27 cellular contexts compared by ENCODE assay signal in genomic region chr2:48512071-48512470, GRCh38. TPM values are rescaled to one million over a fixed set of nuclear protein-coding genes. Genes with fewer than 3 reads are reported as not detected.
DNase-seq lines count a peak whose midpoint lies in the region; FAIRE-seq and TF ChIP-seq lines count a peak whose summit lies in the region.
"Had no signal": no experiment of that assay in that cellular context is flagged by ENCODE, and none has a peak within 500 bp of the region (broad histone marks: within the 10 kb centered on the region; RNA-seq: fewer than 3 reads in every experiment).

No MANE protein-coding gene starts in this region.

- intact Hi-C loops in esophagus muscularis mucosa (cut with DNase I), result no loop called here
- intact Hi-C loops in activated naive CD4-positive, alpha-beta T cell treated with anti-CD3 and anti-CD28 coated beads for 36 hours (cut with micrococcal nuclease), result no loop called here

- FAIRE-seq in D721Med (lab: Jason Lieb, UNC), result no peak
- FAIRE-seq: GM12892, H54 had no signal

- no peak overlapping the region for H3K4me3 Mint-ChIP-seq in chondrocyte (ENCODE audit: unreplicated experiment)
- H3K4me3 Mint-ChIP-seq in activated naive CD4-positive, alpha-beta T cell treated with anti-CD3 and anti-CD28 coated beads for 36 hours, result no peak overlapping the region
- H3K4me3 Mint-ChIP-seq: B cell; CD8-positive, alpha-beta T cell had no signal

- H3K9me3 ChIP-seq in SK-N-MC (ENCODE audit: low read depth, low read length) (no peaks in the 10 kb centered on the region), esophagus muscularis mucosa (no peaks in the 10 kb centered on the region)
- H3K9me3 ChIP-seq: Caco-2, SJCRH30 had no signal

- H3K27ac ChIP-seq in SK-N-MC, result peak overlapping the region; percentile 87
- peak overlapping the region; percentile 47 to 90 (median 77) for H3K27ac ChIP-seq in esophagus muscularis mucosa (replicated peaks in 1 of 4)
- H3K27ac ChIP-seq: C4-2B, HL-60, SJCRH30 had no signal

- no peak for DNase-seq in SK-N-MC (ENCODE audit: low read depth, low spot score)
- DNase-seq in esophagus muscularis mucosa (ENCODE audit: extremely low spot score), result no peak
- peak; percentile 21 for DNase-seq in iris pigment epithelial cell (ENCODE audit: low read depth)
- DNase-seq in D721Med (ENCODE audit: insufficient read length, low spot score), result no peak
- DNase-seq in chondrocyte (ENCODE audit: low spot score), result no peak
- DNase-seq in GM10266 (ENCODE audit: extremely low spot score), result no peak
- DNase-seq in activated naive CD4-positive, alpha-beta T cell treated with anti-CD3 and anti-CD28 coated beads for 36 hours, result no peak
- DNase-seq: Caco-2; CD8-positive, alpha-beta T cell; DMS 273 treated with DMSO at 0.1 percent for 48 hours; DMS79; EL; GDM1; Kasumi-1; NCI-H1092 treated with DMSO at 0.1 percent for 48 hours; NCI-H1436; NCI-H187 treated with DMSO at 0.1 percent for 48 hours; NCI-H2171 treated with DMSO at 0.1 percent for 48 hours; NCI-H524; NCI-H774; PC-3; SJCRH30 had no signal

- CTCF ChIA-PET in activated naive CD4-positive, alpha-beta T cell treated with anti-CD3 and anti-CD28 coated beads for 36 hours (lab: Charles Lee), result interaction anchor here (0.6 to 1.2 kb wide), 2 partner anchors 74 to 406 kb away, joined by 4 to 5 read pairs; no protein-coding TSS in a partner anchor

- H3K9me3 Mint-ChIP-seq in chondrocyte (ENCODE audit: low read depth), result no peaks in the 10 kb centered on the region
- H3K9me3 Mint-ChIP-seq in activated naive CD4-positive, alpha-beta T cell treated with anti-CD3 and anti-CD28 coated beads for 36 hours, result no peaks in the 10 kb centered on the region
- H3K9me3 Mint-ChIP-seq: CD8-positive, alpha-beta T cell had no signal

- H3K4me3 ChIP-seq in SK-N-MC, result peak overlapping the region; percentile 1; the same call in 1 of the 2 replicates
- no peak overlapping the region for H3K4me3 ChIP-seq in esophagus muscularis mucosa
- H3K4me3 ChIP-seq: SJCRH30 had no signal

- H3K36me3 ChIP-seq in SK-N-MC (ENCODE audit: insufficient read depth, low read length) (peaks cover 14% of the 10 kb centered on the region), esophagus muscularis mucosa (peaks cover 4 to 64% (median 29%) of the 10 kb centered on the region in 4 donors)

- WGBS in esophagus muscularis mucosa, result 80% methylated on average over 2 of the region's 2 CpGs

- no peak for TF ChIP-seq POLR2A in esophagus muscularis mucosa (IDR thresholded peaks at IDR 0.05; ENCODE audit: low read depth)

- peaks cover 24% of the 10 kb centered on the region for H3K4me1 Mint-ChIP-seq in chondrocyte (ENCODE audit: low read depth)
- H3K4me1 Mint-ChIP-seq in activated naive CD4-positive, alpha-beta T cell treated with anti-CD3 and anti-CD28 coated beads for 36 hours (ENCODE audit: low read depth), result peaks cover 13% of the 10 kb centered on the region

- peaks cover 28 to 73% (median 67%) of the 10 kb centered on the region in 4 donors for H3K4me1 ChIP-seq in esophagus muscularis mucosa
- H3K4me1 ChIP-seq: SJCRH30 had no signal

- no peaks in the 10 kb centered on the region for H3K27me3 ChIP-seq in esophagus muscularis mucosa
- H3K27me3 ChIP-seq: SJCRH30 had no signal

- TF ChIP-seq CTCF in esophagus muscularis mucosa (IDR thresholded peaks at IDR 0.05) (no peak), D721Med (IDR thresholded peaks at IDR 0.05; ENCODE audit: insufficient read depth, missing control alignments) (no peak), chondrocyte (IDR thresholded peaks at IDR 0.05) (no peak), GM10266 (IDR thresholded peaks at IDR 0.05; ENCODE audit: control insufficient read depth, insufficient read depth, low read depth, missing control alignments) (no peak)

- H3K9ac ChIP-seq in SK-N-MC (ENCODE audit: insufficient read length), result no peak overlapping the region

- H3K27me3 Mint-ChIP-seq in chondrocyte (ENCODE audit: low read depth), result no peaks in the 10 kb centered on the region
- H3K27me3 Mint-ChIP-seq in activated naive CD4-positive, alpha-beta T cell treated with anti-CD3 and anti-CD28 coated beads for 36 hours (ENCODE audit: low read depth), result no peaks in the 10 kb centered on the region
- H3K27me3 Mint-ChIP-seq: B cell had no signal

- H3K27ac Mint-ChIP-seq in chondrocyte (ENCODE audit: unreplicated experiment), result no peak overlapping the region
- H3K27ac Mint-ChIP-seq in activated naive CD4-positive, alpha-beta T cell treated with anti-CD3 and anti-CD28 coated beads for 36 hours, result no peak overlapping the region
- H3K27ac Mint-ChIP-seq: B cell had no signal

- peaks cover 21% of the 10 kb centered on the region for H3K36me3 Mint-ChIP-seq in chondrocyte (ENCODE audit: low read depth)
- peaks cover 53% of the 10 kb centered on the region for H3K36me3 Mint-ChIP-seq in activated naive CD4-positive, alpha-beta T cell treated with anti-CD3 and anti-CD28 coated beads for 36 hours (ENCODE audit: low read depth)

- TF ChIP-seq EP300 in esophagus muscularis mucosa (IDR thresholded peaks at IDR 0.05), result no peak

RNA-seq across cellular contexts. Expression of gene STON1, which starts 17.9 kb away (rescaled TPM):
- 100 to 1,000 TPM; 135 to 198 (median 168) TPM for total RNA-seq in esophagus muscularis mucosa
- 8.7 to 18.0 TPM (median 9.6 TPM) in 3 replicates for total RNA-seq in chondrocyte
- under 1 TPM; 0.45 to 0.57 TPM for total RNA-seq in activated naive CD4-positive, alpha-beta T cell treated with anti-CD3 and anti-CD28 coated beads for 36 hours
